ENCODE assay signal across 8 cellular contexts in the genomic region with DNA sequence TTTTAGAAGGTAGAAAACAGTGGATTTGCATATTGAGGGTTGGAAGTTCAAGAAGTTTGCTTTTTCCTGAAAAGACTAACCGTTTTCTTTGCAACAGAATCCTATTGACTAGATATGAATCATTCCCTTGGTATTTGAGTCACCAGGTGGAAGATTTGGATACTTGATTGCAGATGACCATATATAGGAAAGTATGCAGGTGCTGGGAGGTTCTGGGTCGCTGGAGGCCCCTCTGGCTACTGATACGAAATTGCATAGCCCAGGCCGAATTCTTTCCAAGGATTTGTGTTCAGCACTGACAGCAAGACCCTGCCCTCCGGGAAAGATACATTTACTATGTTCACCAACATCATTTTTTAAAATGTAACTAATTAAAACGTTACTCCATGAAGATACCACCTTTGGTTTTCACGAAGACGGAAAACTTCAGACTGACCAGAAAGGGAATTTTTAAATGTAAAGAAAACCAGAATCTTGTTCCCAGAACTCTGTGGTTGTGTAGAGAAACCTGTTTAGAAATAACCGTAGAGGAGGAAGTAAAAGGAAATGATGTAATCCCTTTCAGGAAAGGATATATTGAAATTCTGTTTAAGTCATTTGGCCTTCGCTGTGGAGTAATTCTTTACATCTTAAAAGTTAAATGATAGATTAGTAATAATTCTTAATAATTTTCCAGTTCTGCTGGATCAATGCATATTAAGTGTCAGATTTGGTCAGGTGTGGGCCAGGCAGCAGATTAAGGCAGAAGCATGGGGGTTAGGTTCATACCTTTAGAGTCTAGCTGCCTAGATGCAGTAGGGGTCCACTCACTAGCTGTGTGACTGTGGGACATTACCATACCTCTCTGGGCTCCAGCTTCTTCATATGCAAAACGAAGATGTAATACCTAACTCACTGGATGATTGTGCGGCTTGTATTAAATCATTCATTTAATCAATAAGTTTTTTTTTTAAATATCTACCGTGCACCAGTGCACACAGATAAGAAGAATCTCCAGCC. TPM values are rescaled to one million over a fixed set of nuclear protein-coding genes. Genes with fewer than 3 reads are reported as not detected.
DNase-seq lines count a peak whose midpoint lies in the region; ATAC-seq and TF ChIP-seq lines count a peak whose summit lies in the region.

No MANE protein-coding gene starts in this region.

- peak overlapping the region in 21 of 59 donors; percentile 21 to 83 (median 66) for H3K27ac ChIP-seq in dorsolateral prefrontal cortex
- H3K27ac ChIP-seq in muscle layer of duodenum (ENCODE audit: low read length): peak overlapping the region; percentile 73

- H3K4me1 ChIP-seq in muscle layer of duodenum (ENCODE audit: control insufficient read depth in 1 of 2, insufficient read depth in 2 of 2, low read length in 2 of 2): peaks cover 0 to 21% of the 10 kb centered on the region in 2 donors

- H3K36me3 ChIP-seq in muscle layer of duodenum (ENCODE audit: control insufficient read depth in 1 of 2, insufficient read depth in 2 of 2, low read length in 2 of 2): no peaks in the 10 kb centered on the region

- peak overlapping the region in 1 of 2 donors; percentile 92 for H3K4me3 Mint-ChIP-seq in CD14-positive monocyte

- ATAC-seq in HG03460 (IDR thresholded peaks at IDR 0.05; ENCODE audit: unreplicated experiment) (no peak), GM19023 (IDR thresholded peaks at IDR 0.05; ENCODE audit: unreplicated experiment) (no peak)

- H3K4me1 Mint-ChIP-seq in CD14-positive monocyte: peaks cover 23% of the 10 kb centered on the region

- H3K27ac Mint-ChIP-seq in CD14-positive monocyte: peak overlapping the region in 3 of 7 donors; percentile 1 to 51 (median 14)

- intact Hi-C loops in dorsolateral prefrontal cortex (cut with DNase I): no loop called here
- intact Hi-C loops in CD14-positive monocyte (cut with micrococcal nuclease): no loop called here

- H3K36me3 Mint-ChIP-seq in CD14-positive monocyte: no peaks in the 10 kb centered on the region

- peaks cover 15 to 31% (median 22%) of the 10 kb centered on the region in 3 donors for H3K27me3 Mint-ChIP-seq in CD14-positive monocyte (ENCODE audit: low read depth in 3 of 3)

- H3K27me3 ChIP-seq in dorsolateral prefrontal cortex (peaks cover 0 to 32% (median 15%) of the 10 kb centered on the region in 45 donors), muscle layer of duodenum (ENCODE audit: low read depth, low read length) (peaks cover 3% of the 10 kb centered on the region)

- peak; percentile 58 for DNase-seq in ELR (ENCODE audit: low read depth)
- peak; percentile 12 for DNase-seq in NCI-H146 treated with DMSO at 0.1 percent for 48 hours (lab: John Stamatoyannopoulos, UW; ENCODE audit: unreplicated experiment)
- DNase-seq in dorsolateral prefrontal cortex: no peak
- no peak for DNase-seq in HCEC 1CT
- no peak for DNase-seq in CD14-positive monocyte (ENCODE audit: low spot score)

- H3K9me3 Mint-ChIP-seq in CD14-positive monocyte: peaks cover 0 to 12% (median 3%) of the 10 kb centered on the region in 7 donors

- H3K4me3 ChIP-seq in dorsolateral prefrontal cortex: peak overlapping the region in 47 of 59 donors; percentile 7 to 73 (median 59)
- peak overlapping the region; percentile 73 to 86 for H3K4me3 ChIP-seq in muscle layer of duodenum (ENCODE audit: low read depth in 1 of 2, low read length in 2 of 2)

- H3K9me3 ChIP-seq in muscle layer of duodenum (ENCODE audit: control insufficient read depth in 1 of 2, low read length in 2 of 2): no peaks in the 10 kb centered on the region

- no peak for TF ChIP-seq CTCF in dorsolateral prefrontal cortex (IDR thresholded peaks at IDR 0.05 in 54 of 56, conservative IDR thresholded peaks at IDR 0.05 in 2 of 56; ENCODE audit: low read depth in 1 of 56, partially characterized antibody in 56 of 56)
- no peak for TF ChIP-seq CTCF in CD14-positive monocyte (IDR thresholded peaks at IDR 0.05)

RNA-seq across cellular contexts. Expression of a gene that starts 1.1 kb away (rescaled TPM):
- 10 to 100 TPM in 83 of 120 experiments, 1 to 10 TPM in 37; 4.4 to 43.0 (median 11.8) TPM for total RNA-seq in dorsolateral prefrontal cortex
- under 1 TPM; 0.55 to 0.64 TPM for polyA plus RNA-seq in CD14-positive monocyte

Comparison
In these comparisons a context has a peak if more than half of its experiments do, and no peak if none do; other contexts are left out.
1. DNase-seq: peak in ELR (single experiment) and NCI-H146 treated with DMSO at 0.1 percent for 48 hours (single experiment); none in dorsolateral prefrontal cortex (0 of 10), HCEC 1CT (single experiment) and CD14-positive monocyte (single experiment).